Comparison of ENCODE assay signal across 17 cellular contexts in genomic region chr9:127360205-127360604, GRCh38. TPM values are rescaled to one million over a fixed set of nuclear protein-coding genes. Genes with fewer than 3 reads are reported as not detected.
DNase-seq lines count a peak whose midpoint lies in the region; ATAC-seq and TF ChIP-seq lines count a peak whose summit lies in the region.
"Had no signal": no experiment of that assay in that cellular context is flagged by ENCODE, and none has a peak within 500 bp of the region (broad histone marks: within the 10 kb centered on the region; RNA-seq: fewer than 3 reads in every experiment).

No MANE protein-coding gene starts in this region.

- H3K9me3 ChIP-seq in ascending aorta (no peaks in the 10 kb centered on the region), esophagus squamous epithelium (no peaks in the 10 kb centered on the region), prostate gland (no peaks in the 10 kb centered on the region)
- H3K9me3 ChIP-seq: heart left ventricle, neutrophil, right lobe of liver had no signal

- H3K27ac ChIP-seq in ascending aorta (peak overlapping the region; percentile 80 to 84), esophagus squamous epithelium (peak overlapping the region; percentile 3 to 67 (median 60)), prostate gland (peak overlapping the region; percentile 2 to 11)
- H3K27ac ChIP-seq: neutrophil, right lobe of liver, VCaP had no signal

- ATAC-seq in activated naive CD4-positive, alpha-beta T cell treated with anti-CD3 and anti-CD28 coated beads, Interleukin-2, amount 50 U/mL, for 72 hours = no peak
- ATAC-seq in GM19395 (IDR thresholded peaks at IDR 0.05; ENCODE audit: unreplicated experiment) = no peak
- ATAC-seq: activated CD8-positive, alpha-beta T cell treated with anti-CD3 and anti-CD28 coated beads for 36 hours had no signal

- TF ChIP-seq CTCF in ascending aorta (IDR thresholded peaks at IDR 0.05) (peak in 2 of 3 experiments; percentile 23 to 28), esophagus squamous epithelium (IDR thresholded peaks at IDR 0.05) (peak in 3 of 6 experiments; percentile 9 to 25 (median 19)), prostate gland (IDR thresholded peaks at IDR 0.05) (no peak)

- H3K9me3 Mint-ChIP-seq in activated naive CD4-positive, alpha-beta T cell treated with anti-CD3 and anti-CD28 coated beads, Interleukin-2, amount 50 U/mL, for 72 hours = no peaks in the 10 kb centered on the region
- H3K9me3 Mint-ChIP-seq: activated CD8-positive, alpha-beta T cell treated with anti-CD3 and anti-CD28 coated beads for 36 hours; activated naive CD8-positive, alpha-beta T cell treated with anti-CD3 and anti-CD28 coated beads for 36 hours; mesothelial cell of epicardium had no signal

- TF ChIP-seq POLR2A in esophagus squamous epithelium (IDR thresholded peaks at IDR 0.05) (no peak), prostate gland (IDR thresholded peaks at IDR 0.05) (no peak)

- no peaks in the 10 kb centered on the region for H3K27me3 ChIP-seq in ascending aorta
- H3K27me3 ChIP-seq in esophagus squamous epithelium = no peaks in the 10 kb centered on the region
- H3K27me3 ChIP-seq in prostate gland (replicated peaks; ENCODE audit: insufficient read depth) = no peaks in the 10 kb centered on the region
- H3K27me3 ChIP-seq: heart left ventricle, neutrophil, right lobe of liver had no signal

- H3K36me3 ChIP-seq in ascending aorta (peaks cover 28 to 33% of the 10 kb centered on the region in 2 donors), esophagus squamous epithelium (peaks cover 0 to 47% (median 0%) of the 10 kb centered on the region in 3 donors), prostate gland (no peaks in the 10 kb centered on the region)
- H3K36me3 ChIP-seq: neutrophil, right lobe of liver had no signal

- no peaks in the 10 kb centered on the region for H3K36me3 Mint-ChIP-seq in activated naive CD4-positive, alpha-beta T cell treated with anti-CD3 and anti-CD28 coated beads, Interleukin-2, amount 50 U/mL, for 72 hours
- H3K36me3 Mint-ChIP-seq: activated naive CD8-positive, alpha-beta T cell treated with anti-CD3 and anti-CD28 coated beads for 36 hours had no signal

- DNase-seq in ELR (ENCODE audit: low read depth) (peak; percentile 48), ascending aorta (ENCODE audit: low spot score in 2 of 2) (no peak), esophagus squamous epithelium (lab: John Stamatoyannopoulos, UW) (no peak), prostate gland (ENCODE audit: low spot score) (no peak), GM19240 (ENCODE audit: insufficient read length, low spot score) (no peak), NCI-H1694 treated with DMSO at 0.1 percent for 48 hours (lab: John Stamatoyannopoulos, UW) (no peak)
- DNase-seq in activated naive CD4-positive, alpha-beta T cell treated with anti-CD3 and anti-CD28 coated beads, Interleukin-2, amount 50 U/mL, for 72 hours (ENCODE audit: low spot score in 2 of 2) = no peak
- DNase-seq: activated CD8-positive, alpha-beta T cell treated with anti-CD3 and anti-CD28 coated beads for 36 hours; activated naive CD8-positive, alpha-beta T cell treated with anti-CD3 and anti-CD28 coated beads for 36 hours; activated T-cell treated with anti-CD3 and anti-CD28 coated beads, Interleukin-2, amount 50 U/mL, for 48 hours; heart left ventricle; RPMI8226 had no signal

- intact Hi-C loops in ascending aorta (cut with DNase I) (loop anchor here (2.0 kb wide), 1 partner anchor 37 kb away; the partner anchor contains the start of gene SLC2A8), esophagus squamous epithelium (cut with DNase I) (no loop called here), prostate gland (cut with DNase I) (no loop called here)

- H3K27ac Mint-ChIP-seq in activated naive CD4-positive, alpha-beta T cell treated with anti-CD3 and anti-CD28 coated beads, Interleukin-2, amount 50 U/mL, for 72 hours = no peak overlapping the region
- H3K27ac Mint-ChIP-seq: activated CD8-positive, alpha-beta T cell treated with anti-CD3 and anti-CD28 coated beads for 36 hours; activated naive CD8-positive, alpha-beta T cell treated with anti-CD3 and anti-CD28 coated beads for 36 hours; mesothelial cell of epicardium had no signal

- WGBS in esophagus squamous epithelium, 2 donors = 40 to 48% methylated on average over 2 to 7 of the region's 8 CpGs
- WGBS in prostate gland = 73% methylated on average over 8 of the region's 8 CpGs

- H3K4me1 ChIP-seq in ascending aorta (peaks cover 5 to 26% of the 10 kb centered on the region in 2 donors), esophagus squamous epithelium (peaks cover 22 to 42% (median 24%) of the 10 kb centered on the region in 3 donors), prostate gland (replicated peaks) (no peaks in the 10 kb centered on the region)

- H3K4me3 ChIP-seq in ascending aorta (no peak overlapping the region), esophagus squamous epithelium (no peak overlapping the region), prostate gland (no peak overlapping the region)
- H3K4me3 ChIP-seq: heart left ventricle, right lobe of liver had no signal

RNA-seq across cellular contexts. Expression of gene SLC2A8, which starts 36.8 kb away (rescaled TPM):
- 75.7 TPM for total RNA-seq in ascending aorta
- total RNA-seq in esophagus squamous epithelium = 10 to 100 TPM in 3 of 4 donors, 1 to 10 TPM in 1; 6.2 to 28.3 (median 16.7) TPM
- total RNA-seq in prostate gland = 10 to 100 TPM; 29.3 to 69.3 TPM
- 1 to 10 TPM; 1.4 to 1.7 TPM for total RNA-seq in activated naive CD4-positive, alpha-beta T cell treated with anti-CD3 and anti-CD28 coated beads, Interleukin-2, amount 50 U/mL, for 72 hours

Comparison
In these comparisons a context has a peak if more than half of its experiments do, and no peak if none do; other contexts are left out.
1. H3K27ac ChIP-seq: peak in every context shown above with its lines; median percentile 82 in ascending aorta; 60 in esophagus squamous epithelium; 6 in prostate gland.
2. CTCF ChIP-seq: peak in ascending aorta (2 of 3); none in prostate gland (0 of 4).